ENCODE assay signal across 8 cellular contexts in the genomic region with DNA sequence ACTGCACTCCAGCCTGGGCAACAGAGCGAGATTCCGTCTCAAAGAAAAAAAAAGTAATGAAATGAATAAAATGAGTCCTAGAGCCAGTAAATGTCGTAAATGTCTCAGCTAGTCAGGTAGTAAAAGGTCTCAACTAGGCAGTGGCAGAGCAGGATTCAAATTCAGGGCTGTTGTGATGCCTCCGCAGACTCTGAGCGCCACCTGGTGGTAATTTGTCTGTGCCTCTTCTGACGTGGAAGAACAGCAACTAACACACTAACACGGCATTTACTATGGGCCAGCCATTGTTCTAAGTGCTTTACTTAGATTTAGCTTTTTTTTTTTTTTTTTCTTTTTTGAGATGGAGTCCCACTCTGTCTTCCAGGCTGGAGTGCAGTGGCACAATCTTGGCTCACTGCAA. TPM values are rescaled to one million over a fixed set of nuclear protein-coding genes. Genes with fewer than 3 reads are reported as not detected.
A peak's percentile ranks its signal among the peaks of the same experiment; 100 is the strongest.
DNase-seq lines count a peak whose midpoint lies in the region; ATAC-seq, FAIRE-seq and TF ChIP-seq lines count a peak whose summit lies in the region.

No MANE protein-coding gene starts in this region.

- H3K4me3 ChIP-seq in A549 = no peak overlapping the region
- H3K4me3 ChIP-seq in lower leg skin (ENCODE audit: low read depth, poor library complexity, severe bottlenecking) = no peak overlapping the region

- no peak for TF ChIP-seq POLR2A in A549 (IDR thresholded peaks at IDR 0.05; ENCODE audit: low read length)
- no peak for TF ChIP-seq POLR2A in lower leg skin (IDR thresholded peaks at IDR 0.05)

- POLR2A ChIA-PET in A549 (lab: Yijun Ruan, JAX) = no interaction called here

- TF ChIP-seq CTCF in A549 (IDR thresholded peaks at IDR 0.05) (peak; percentile 99), lower leg skin (IDR thresholded peaks at IDR 0.05) (peak in 1 of 3 donors; percentile 79)

- TF ChIP-seq EP300 in A549 (IDR thresholded peaks at IDR 0.05) = no peak

- peak; percentile 85 to 94 for DNase-seq in A549 (ENCODE audit: low read depth in 1 of 2, low spot score in 1 of 2)
- peak; percentile 31 for DNase-seq in GM19238 (ENCODE audit: insufficient read length, low spot score)
- peak; percentile 50 for DNase-seq in NCI-H526 treated with DMSO at 0.1 percent for 48 hours (lab: John Stamatoyannopoulos, UW)
- peak; percentile 92 for DNase-seq in activated CD4-positive, alpha-beta T cell treated with anti-CD3 and anti-CD28 coated beads for 48 hours
- DNase-seq in dedifferentiated amniotic fluid mesenchymal stem cell (ENCODE audit: extremely low spot score) = peak; percentile 61
- peak; percentile 85 to 93 for DNase-seq in lower leg skin (ENCODE audit: low spot score in 2 of 2)
- peak; percentile 87 for DNase-seq in stimulated activated CD8-positive, alpha-beta memory T cell treated with anti-CD3 and anti-CD28 coated beads, Interleukin-12 subunit alpha, Interleukin-12 subunit beta, amount 100 ng/mL, for 1 hour (ENCODE audit: low read depth)

- H3K4me1 ChIP-seq in A549 = no peaks in the 10 kb centered on the region

- no peak overlapping the region; a peak in 1 of 6 replicates for H3K27ac ChIP-seq in A549

- CTCF ChIA-PET in A549 (lab: Yijun Ruan, JAX) = interaction anchor here (0.6 to 3.4 kb wide), 101 partner anchors 9 to 1332 kb away, joined by 3 to 56 read pairs (median 4); partner anchors contain the start of genes ACTMAP, COQ8B, CYP2B6 and EGLN2

- peak; percentile 92 for FAIRE-seq in A549 (lab: Jason Lieb, UNC)

- intact Hi-C loops in lower leg skin (cut with DNase I; ENCODE audit: low total_unique reads) = loop anchor here (10.0 kb wide), 1 partner anchor 170 kb away; no protein-coding TSS in a partner anchor

- ATAC-seq in A549 (peak; percentile 94), GM18520 (IDR thresholded peaks at IDR 0.05; ENCODE audit: unreplicated experiment) (no peak)

- peaks cover 4% of the 10 kb centered on the region; the same call in 1 of the 3 replicates for H3K9me3 ChIP-seq in A549

- peak; percentile 99 to 100 for TF ChIP-seq RAD21 in A549 (conservative IDR thresholded peaks at IDR 0.05 in 1 of 2, IDR thresholded peaks at IDR 0.05 in 1 of 2)

- 23% methylated on average over 7 of the region's 7 CpGs for WGBS in A549 (ENCODE audit: missing lambda C conversion rate)
- 20 to 33% methylated on average over 7 of the region's 7 CpGs for WGBS in lower leg skin, 2 donors

- no peak overlapping the region for H3K4me2 ChIP-seq in A549

TF ChIP-seq in A549, 52 proteins besides CTCF, POLR2A, EP300 and RAD21:
- no peak for TF ChIP-seq NFE2L2 (conservative IDR thresholded peaks at IDR 0.05; ENCODE audit: low read length)
- TF ChIP-seq MYC (IDR thresholded peaks at IDR 0.05; ENCODE audit: borderline replicate concordance, low read length) = no peak
- TF ChIP-seq MAX (IDR thresholded peaks at IDR 0.05) = peak; percentile 63; the same call in 1 of the 2 replicates
- no peak for TF ChIP-seq ZSCAN20 (CRISPR knock-in tag; IDR thresholded peaks at IDR 0.05)
- TF ChIP-seq CBX2 (IDR thresholded peaks at IDR 0.05; ENCODE audit: borderline replicate concordance, low read depth) = no peak
- TF ChIP-seq, protein P1, sequence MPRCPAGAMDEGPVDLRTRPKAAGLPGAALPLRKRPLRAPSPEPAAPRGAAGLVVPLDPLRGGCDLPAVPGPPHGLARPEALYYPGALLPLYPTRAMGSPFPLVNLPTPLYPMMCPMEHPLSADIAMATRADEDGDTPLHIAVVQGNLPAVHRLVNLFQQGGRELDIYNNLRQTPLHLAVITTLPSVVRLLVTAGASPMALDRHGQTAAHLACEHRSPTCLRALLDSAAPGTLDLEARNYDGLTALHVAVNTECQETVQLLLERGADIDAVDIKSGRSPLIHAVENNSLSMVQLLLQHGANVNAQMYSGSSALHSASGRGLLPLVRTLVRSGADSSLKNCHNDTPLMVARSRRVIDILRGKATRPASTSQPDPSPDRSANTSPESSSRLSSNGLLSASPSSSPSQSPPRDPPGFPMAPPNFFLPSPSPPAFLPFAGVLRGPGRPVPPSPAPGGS (IDR thresholded peaks at IDR 0.05) = no peak
- no peak for TF ChIP-seq ZC3H11A (IDR thresholded peaks at IDR 0.05)
- peak; percentile 99 for TF ChIP-seq SMC3 (IDR thresholded peaks at IDR 0.05)
- TF ChIP-seq PBX3 (IDR thresholded peaks at IDR 0.05) = peak; percentile 43; the same call in 1 of the 2 replicates
- TF ChIP-seq REST (IDR thresholded peaks at IDR 0.05) = no peak
- no peak for TF ChIP-seq HOXB13 (CRISPR knock-in tag; IDR thresholded peaks at IDR 0.05; ENCODE audit: low read depth)
- TF ChIP-seq RFX5 (IDR thresholded peaks at IDR 0.05) = no peak

RNA-seq across cellular contexts. Expression of gene CYP2F1, which starts 30.2 kb away (rescaled TPM):
- not detected in 2 replicates for polyA plus RNA-seq in A549 (2011; rRNA removed)
- polyA plus RNA-seq in A549 (2012; cell fraction: cytosol; rRNA removed) = not detected in 2 replicates
- polyA plus RNA-seq in A549 (2012; cell fraction: nucleus; rRNA removed) = not detected in 2 replicates
- not detected in 3 replicates for polyA plus RNA-seq in A549 (2017; fragmentation: RNase III; extraction: RNeasy Plus Mini Kit Qiagen cat#74134 plus additional on column Dnase treatment)
- polyA minus RNA-seq in A549 (2011; rRNA and poly(A)+ RNA removed) = not detected in 2 replicates
- not detected for total RNA-seq in lower leg skin

RNA-seq across cellular contexts. Expression of gene CYP2S1, which starts 48.6 kb away (rescaled TPM):
- 8.6 and 19.7 TPM in 2 replicates for polyA plus RNA-seq in A549 (2011; rRNA removed)
- 12.2 and 13.5 TPM in 2 replicates for polyA plus RNA-seq in A549 (2012; cell fraction: cytosol; rRNA removed)
- 18.7 and 22.1 TPM in 2 replicates for polyA plus RNA-seq in A549 (2012; cell fraction: nucleus; rRNA removed)
- 25.2 to 28.1 TPM (median 26.6 TPM) in 3 replicates for polyA plus RNA-seq in A549 (2017; fragmentation: RNase III; extraction: RNeasy Plus Mini Kit Qiagen cat#74134 plus additional on column Dnase treatment)
- polyA minus RNA-seq in A549 (2011; rRNA and poly(A)+ RNA removed) = 14.1 and 16.4 TPM in 2 replicates
- 1 to 10 TPM in 3 of 4 donors, under 1 TPM in 1; 0.49 to 3.8 (median 1.9) TPM for total RNA-seq in lower leg skin

RNA-seq across cellular contexts. Expression of gene CYP2A13, which starts 56.2 kb away (rescaled TPM):
- polyA plus RNA-seq in A549 (2011; rRNA removed) = not detected in 2 replicates
- polyA plus RNA-seq in A549 (2012; cell fraction: cytosol; rRNA removed) = not detected in 2 replicates
- not detected in 2 replicates for polyA plus RNA-seq in A549 (2012; cell fraction: nucleus; rRNA removed)
- not detected in 3 replicates for polyA plus RNA-seq in A549 (2017; fragmentation: RNase III; extraction: RNeasy Plus Mini Kit Qiagen cat#74134 plus additional on column Dnase treatment)
- not detected in 2 replicates for polyA minus RNA-seq in A549 (2011; rRNA and poly(A)+ RNA removed)
- not detected for total RNA-seq in lower leg skin

Comparison
In these comparisons a context has a peak if more than half of its experiments do, and no peak if none do; other contexts are left out.
1. DNase-seq: peak in every context shown above with its lines; median percentile 92 in activated CD4-positive, alpha-beta T cell treated with anti-CD3 and anti-CD28 coated beads for 48 hours; 90 in A549; 89 in lower leg skin; 87 in stimulated activated CD8-positive, alpha-beta memory T cell treated with anti-CD3 and anti-CD28 coated beads, Interleukin-12 subunit alpha, Interleukin-12 subunit beta, amount 100 ng/mL, for 1 hour; 61 in dedifferentiated amniotic fluid mesenchymal stem cell; 50 in NCI-H526 treated with DMSO at 0.1 percent for 48 hours; 31 in GM19238.